1 cellular context compared by ENCODE assay signal in genomic region chr14:74905595-74906142, GRCh38.
TF ChIP-seq lines count a peak whose summit lies in the region.

No MANE protein-coding gene starts in this region.

TF ChIP-seq in K562, 482 proteins besides CTCF, POLR2A, EP300 and RAD21 (continued from another document and continues in another):
- no peak for TF ChIP-seq E2F4 (CRISPR knock-in tag; IDR thresholded peaks at IDR 0.05; ENCODE audit: low read depth)
- peak; percentile 45; the same call in 1 of the 2 replicates for TF ChIP-seq JUND (IDR thresholded peaks at IDR 0.05; ENCODE audit: borderline replicate concordance, low read depth, low read length)
- no peak for TF ChIP-seq JUND (tag; IDR thresholded peaks at IDR 0.05; ENCODE audit: borderline replicate concordance, low read depth, low read length)
- TF ChIP-seq, protein P1, sequence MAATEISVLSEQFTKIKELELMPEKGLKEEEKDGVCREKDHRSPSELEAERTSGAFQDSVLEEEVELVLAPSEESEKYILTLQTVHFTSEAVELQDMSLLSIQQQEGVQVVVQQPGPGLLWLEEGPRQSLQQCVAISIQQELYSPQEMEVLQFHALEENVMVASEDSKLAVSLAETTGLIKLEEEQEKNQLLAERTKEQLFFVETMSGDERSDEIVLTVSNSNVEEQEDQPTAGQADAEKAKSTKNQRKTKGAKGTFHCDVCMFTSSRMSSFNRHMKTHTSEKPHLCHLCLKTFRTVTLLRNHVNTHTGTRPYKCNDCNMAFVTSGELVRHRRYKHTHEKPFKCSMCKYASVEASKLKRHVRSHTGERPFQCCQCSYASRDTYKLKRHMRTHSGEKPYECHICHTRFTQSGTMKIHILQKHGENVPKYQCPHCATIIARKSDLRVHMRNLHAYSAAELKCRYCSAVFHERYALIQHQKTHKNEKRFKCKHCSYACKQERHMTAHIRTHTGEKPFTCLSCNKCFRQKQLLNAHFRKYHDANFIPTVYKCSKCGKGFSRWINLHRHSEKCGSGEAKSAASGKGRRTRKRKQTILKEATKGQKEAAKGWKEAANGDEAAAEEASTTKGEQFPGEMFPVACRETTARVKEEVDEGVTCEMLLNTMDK (IDR thresholded peaks at IDR 0.05; ENCODE audit: borderline replicate concordance, insufficient read depth, low read depth, low read length, poor library complexity, severe bottlenecking), result peak; percentile 59
- no peak for TF ChIP-seq ZC3H11A (IDR thresholded peaks at IDR 0.05; ENCODE audit: low read depth, low read length)
- no peak for TF ChIP-seq ZNF584 (CRISPR knock-in tag; IDR thresholded peaks at IDR 0.05; ENCODE audit: low read depth)
- TF ChIP-seq MNT (conservative IDR thresholded peaks at IDR 0.05), result peak; percentile 86 to 88
- TF ChIP-seq EHMT2 (IDR thresholded peaks at IDR 0.05), result no peak
- no peak for TF ChIP-seq CHCHD3 (CRISPR knock-in tag; IDR thresholded peaks at IDR 0.05)
- no peak for TF ChIP-seq CEBPG (CRISPR knock-in tag; IDR thresholded peaks at IDR 0.05)
- no peak for TF ChIP-seq CEBPG (tag; conservative IDR thresholded peaks at IDR 0.05 in 1 of 2, IDR thresholded peaks at IDR 0.05 in 1 of 2)
- TF ChIP-seq XRCC4 (IDR thresholded peaks at IDR 0.05; ENCODE audit: extremely low read depth, insufficient read depth, insufficient read length), result no peak
- TF ChIP-seq L3MBTL2 (IDR thresholded peaks at IDR 0.05), result peak; percentile 63; the same call in 1 of the 2 replicates
- TF ChIP-seq RBM17 (IDR thresholded peaks at IDR 0.05; ENCODE audit: borderline replicate concordance, low read depth, low read length), result no peak
- no peak for TF ChIP-seq ZNF586 (CRISPR knock-in tag; conservative IDR thresholded peaks at IDR 0.05)
- no peak for TF ChIP-seq GABPB1 (CRISPR knock-in tag; IDR thresholded peaks at IDR 0.05)
- no peak for TF ChIP-seq MEF2A (IDR thresholded peaks at IDR 0.05; ENCODE audit: control insufficient read depth, low read depth, low read length)
- TF ChIP-seq ZNF561 (CRISPR knock-in tag; conservative IDR thresholded peaks at IDR 0.05), result no peak
- TF ChIP-seq, protein P2, sequence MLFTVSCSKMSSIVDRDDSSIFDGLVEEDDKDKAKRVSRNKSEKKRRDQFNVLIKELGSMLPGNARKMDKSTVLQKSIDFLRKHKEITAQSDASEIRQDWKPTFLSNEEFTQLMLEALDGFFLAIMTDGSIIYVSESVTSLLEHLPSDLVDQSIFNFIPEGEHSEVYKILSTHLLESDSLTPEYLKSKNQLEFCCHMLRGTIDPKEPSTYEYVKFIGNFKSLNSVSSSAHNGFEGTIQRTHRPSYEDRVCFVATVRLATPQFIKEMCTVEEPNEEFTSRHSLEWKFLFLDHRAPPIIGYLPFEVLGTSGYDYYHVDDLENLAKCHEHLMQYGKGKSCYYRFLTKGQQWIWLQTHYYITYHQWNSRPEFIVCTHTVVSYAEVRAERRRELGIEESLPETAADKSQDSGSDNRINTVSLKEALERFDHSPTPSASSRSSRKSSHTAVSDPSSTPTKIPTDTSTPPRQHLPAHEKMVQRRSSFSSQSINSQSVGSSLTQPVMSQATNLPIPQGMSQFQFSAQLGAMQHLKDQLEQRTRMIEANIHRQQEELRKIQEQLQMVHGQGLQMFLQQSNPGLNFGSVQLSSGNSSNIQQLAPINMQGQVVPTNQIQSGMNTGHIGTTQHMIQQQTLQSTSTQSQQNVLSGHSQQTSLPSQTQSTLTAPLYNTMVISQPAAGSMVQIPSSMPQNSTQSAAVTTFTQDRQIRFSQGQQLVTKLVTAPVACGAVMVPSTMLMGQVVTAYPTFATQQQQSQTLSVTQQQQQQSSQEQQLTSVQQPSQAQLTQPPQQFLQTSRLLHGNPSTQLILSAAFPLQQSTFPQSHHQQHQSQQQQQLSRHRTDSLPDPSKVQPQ (CRISPR knock-in tag; IDR thresholded peaks at IDR 0.05; ENCODE audit: borderline replicate concordance), result no peak
- no peak for TF ChIP-seq ZNF408 (CRISPR knock-in tag; IDR thresholded peaks at IDR 0.05; ENCODE audit: low read depth)
- TF ChIP-seq PTTG1 (tag; IDR thresholded peaks at IDR 0.05; ENCODE audit: low read depth), result no peak
- TF ChIP-seq NEUROD1 (IDR thresholded peaks at IDR 0.05; ENCODE audit: borderline replicate concordance, low read depth, low read length, partially characterized antibody), result no peak
- TF ChIP-seq USF2 (CRISPR knock-in tag; IDR thresholded peaks at IDR 0.05), result peak; percentile 38
- TF ChIP-seq CBFB (CRISPR knock-in tag; IDR thresholded peaks at IDR 0.05), result no peak
- TF ChIP-seq CCNT2 (IDR thresholded peaks at IDR 0.05; ENCODE audit: borderline replicate concordance, extremely low read depth, insufficient read length, low read depth, low read length), result no peak
- TF ChIP-seq RBFOX2 (IDR thresholded peaks at IDR 0.05; ENCODE audit: low read depth, low read length), result no peak
- no peak for TF ChIP-seq SPI1 (IDR thresholded peaks at IDR 0.05; ENCODE audit: borderline replicate concordance, low read depth, low read length)
- TF ChIP-seq RBM25 (IDR thresholded peaks at IDR 0.05; ENCODE audit: low read depth, low read length, severe bottlenecking), result no peak
- peak; percentile 47; the same call in 1 of the 2 replicates for TF ChIP-seq KLF16 (IDR thresholded peaks at IDR 0.05)
- no peak for TF ChIP-seq U2AF2 (optimal IDR thresholded peaks at IDR 0.05; ENCODE audit: low read depth, low read length)
- no peak for TF ChIP-seq WHSC1 (IDR thresholded peaks at IDR 0.05; ENCODE audit: low read length)
- no peak for TF ChIP-seq ZNF398 (CRISPR knock-in tag; IDR thresholded peaks at IDR 0.05)
- TF ChIP-seq TAF1 (IDR thresholded peaks at IDR 0.05; ENCODE audit: control insufficient read depth, extremely low read depth, insufficient read depth, low read length, severe bottlenecking), result no peak
- TF ChIP-seq, protein P3, sequence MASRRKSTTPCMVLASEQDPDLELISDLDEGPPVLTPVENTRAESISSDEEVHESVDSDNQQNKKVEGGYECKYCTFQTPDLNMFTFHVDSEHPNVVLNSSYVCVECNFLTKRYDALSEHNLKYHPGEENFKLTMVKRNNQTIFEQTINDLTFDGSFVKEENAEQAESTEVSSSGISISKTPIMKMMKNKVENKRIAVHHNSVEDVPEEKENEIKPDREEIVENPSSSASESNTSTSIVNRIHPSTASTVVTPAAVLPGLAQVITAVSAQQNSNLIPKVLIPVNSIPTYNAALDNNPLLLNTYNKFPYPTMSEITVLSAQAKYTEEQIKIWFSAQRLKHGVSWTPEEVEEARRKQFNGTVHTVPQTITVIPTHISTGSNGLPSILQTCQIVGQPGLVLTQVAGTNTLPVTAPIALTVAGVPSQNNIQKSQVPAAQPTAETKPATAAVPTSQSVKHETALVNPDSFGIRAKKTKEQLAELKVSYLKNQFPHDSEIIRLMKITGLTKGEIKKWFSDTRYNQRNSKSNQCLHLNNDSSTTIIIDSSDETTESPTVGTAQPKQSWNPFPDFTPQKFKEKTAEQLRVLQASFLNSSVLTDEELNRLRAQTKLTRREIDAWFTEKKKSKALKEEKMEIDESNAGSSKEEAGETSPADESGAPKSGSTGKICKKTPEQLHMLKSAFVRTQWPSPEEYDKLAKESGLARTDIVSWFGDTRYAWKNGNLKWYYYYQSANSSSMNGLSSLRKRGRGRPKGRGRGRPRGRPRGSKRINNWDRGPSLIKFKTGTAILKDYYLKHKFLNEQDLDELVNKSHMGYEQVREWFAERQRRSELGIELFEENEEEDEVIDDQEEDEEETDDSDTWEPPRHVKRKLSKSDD (conservative IDR thresholded peaks at IDR 0.05; ENCODE audit: low read length), result no peak
- peak; percentile 25; the same call in 1 of the 2 replicates for TF ChIP-seq PKNOX1 (IDR thresholded peaks at IDR 0.05)
- TF ChIP-seq ZNF766 (CRISPR knock-in tag; conservative IDR thresholded peaks at IDR 0.05), result no peak
- TF ChIP-seq, protein P4, sequence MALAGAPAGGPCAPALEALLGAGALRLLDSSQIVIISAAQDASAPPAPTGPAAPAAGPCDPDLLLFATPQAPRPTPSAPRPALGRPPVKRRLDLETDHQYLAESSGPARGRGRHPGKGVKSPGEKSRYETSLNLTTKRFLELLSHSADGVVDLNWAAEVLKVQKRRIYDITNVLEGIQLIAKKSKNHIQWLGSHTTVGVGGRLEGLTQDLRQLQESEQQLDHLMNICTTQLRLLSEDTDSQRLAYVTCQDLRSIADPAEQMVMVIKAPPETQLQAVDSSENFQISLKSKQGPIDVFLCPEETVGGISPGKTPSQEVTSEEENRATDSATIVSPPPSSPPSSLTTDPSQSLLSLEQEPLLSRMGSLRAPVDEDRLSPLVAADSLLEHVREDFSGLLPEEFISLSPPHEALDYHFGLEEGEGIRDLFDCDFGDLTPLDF (CRISPR knock-in tag; IDR thresholded peaks at IDR 0.05), result no peak
- peak; percentile 62; the same call in 1 of the 2 replicates for TF ChIP-seq STAG1 (CRISPR knock-in tag; IDR thresholded peaks at IDR 0.05; ENCODE audit: borderline replicate concordance)
- TF ChIP-seq TEAD4 (IDR thresholded peaks at IDR 0.05; ENCODE audit: low read length), result no peak
- no peak for TF ChIP-seq TEAD4 (CRISPR knock-in tag; IDR thresholded peaks at IDR 0.05; ENCODE audit: borderline replicate concordance)
- TF ChIP-seq, protein P5, sequence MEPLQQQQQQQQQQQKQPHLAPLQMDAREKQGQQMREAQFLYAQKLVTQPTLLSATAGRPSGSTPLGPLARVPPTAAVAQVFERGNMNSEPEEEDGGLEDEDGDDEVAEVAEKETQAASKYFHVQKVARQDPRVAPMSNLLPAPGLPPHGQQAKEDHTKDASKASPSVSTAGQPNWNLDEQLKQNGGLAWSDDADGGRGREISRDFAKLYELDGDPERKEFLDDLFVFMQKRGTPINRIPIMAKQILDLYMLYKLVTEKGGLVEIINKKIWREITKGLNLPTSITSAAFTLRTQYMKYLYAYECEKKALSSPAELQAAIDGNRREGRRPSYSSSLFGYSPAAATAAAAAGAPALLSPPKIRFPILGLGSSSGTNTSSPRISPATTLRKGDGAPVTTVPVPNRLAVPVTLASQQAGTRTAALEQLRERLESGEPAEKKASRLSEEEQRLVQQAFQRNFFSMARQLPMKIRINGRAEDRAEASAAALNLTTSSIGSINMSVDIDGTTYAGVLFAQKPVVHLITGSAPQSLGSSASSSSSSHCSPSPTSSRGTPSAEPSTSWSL (CRISPR knock-in tag; IDR thresholded peaks at IDR 0.05; ENCODE audit: borderline replicate concordance), result no peak
- no peak for TF ChIP-seq GABPA (tag; conservative IDR thresholded peaks at IDR 0.05; ENCODE audit: low read depth)
- TF ChIP-seq E2F5 (CRISPR knock-in tag; IDR thresholded peaks at IDR 0.05), result no peak
- no peak for TF ChIP-seq ZNF668 (CRISPR knock-in tag; IDR thresholded peaks at IDR 0.05)
- TF ChIP-seq SP2 (IDR thresholded peaks at IDR 0.05; ENCODE audit: extremely low read depth, low read depth, low read length, poor library complexity, severe bottlenecking), result no peak
- TF ChIP-seq NCOA2 (IDR thresholded peaks at IDR 0.05; ENCODE audit: partially characterized antibody in 2 of 2), result no peak
